In the genomic region with DNA sequence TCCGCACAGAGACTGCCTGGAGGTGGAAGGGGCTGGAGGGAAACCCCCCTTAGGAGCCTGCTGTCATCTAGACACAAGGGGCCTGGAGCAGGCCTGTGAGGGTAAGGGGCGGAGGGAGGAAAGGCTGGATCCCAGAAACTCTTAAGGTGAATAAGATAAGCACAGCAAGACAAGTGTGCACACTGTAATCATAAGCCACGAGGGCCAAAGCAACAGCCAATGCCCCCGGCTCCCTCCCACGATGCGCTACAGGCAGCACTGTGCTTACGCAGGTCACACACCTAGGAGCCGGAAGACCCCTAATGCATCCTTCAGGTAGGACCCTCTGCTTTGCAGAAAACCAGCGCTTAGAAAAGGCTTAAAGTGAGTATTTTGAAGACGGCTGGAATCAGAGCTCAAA, we compare ENCODE assay signal across 22 cellular contexts.
"Had no signal": no experiment of that assay in that cellular context is flagged by ENCODE, and none has a peak within 500 bp of the region (broad histone marks: within the 10 kb centered on the region; RNA-seq: fewer than 3 reads in every experiment).

No MANE protein-coding gene starts in this region.

- H3K36me3 ChIP-seq: MG63, SJCRH30 had no signal

- H3K27me3 ChIP-seq: MG63, SJCRH30 had no signal

- H3K9me3 ChIP-seq: MG63, SJCRH30 had no signal

- DNase-seq: activated CD4-positive, alpha-beta T cell treated with anti-CD3 and anti-CD28 coated beads, Interleukin-2, amount 10 ng/mL, durations not matched to agents 24 days and 14 days; activated CD4-positive, alpha-beta T cell treated with anti-CD3 and anti-CD28 coated beads, Interleukin-2, amount 50 U/mL, for 4 hours; activated CD8-positive, alpha-beta T cell treated with anti-CD3 and anti-CD28 coated beads for 36 hours; activated naive CD4-positive, alpha-beta T cell treated with anti-CD3 and anti-CD28 coated beads, Interleukin-2, amount 10 ng/mL, durations not matched to agents 7 days and 5 days; activated naive CD8-positive, alpha-beta T cell treated with anti-CD3 and anti-CD28 coated beads, Interleukin-2, amount 50 U/mL, for 24 hours; activated T-cell treated with anti-CD3 and anti-CD28 coated beads, Interleukin-2, amount 50 U/mL, for 1 hour; anterior cingulate cortex; Karpas-422; KBM-7; MG63; MV-4-11; NCI-H1092; NCI-H1436 treated with DMSO at 0.1 percent for 48 hours; NCI-H1694 treated with DMSO at 0.1 percent for 48 hours; NCI-H2029; NCI-H345; NCI-H524 treated with DMSO at 0.1 percent for 48 hours; SHP77; SJCRH30; T1000 had no signal

- H3K27ac ChIP-seq: SJCRH30, SK-N-MC had no signal

- ATAC-seq: activated CD8-positive, alpha-beta T cell treated with anti-CD3 and anti-CD28 coated beads for 36 hours; activated naive CD8-positive, alpha-beta T cell treated with anti-CD3 and anti-CD28 coated beads, Interleukin-2, amount 50 U/mL, for 24 hours; Panc1 had no signal

- H3K4me3 ChIP-seq: MG63, SJCRH30, SK-N-MC had no signal
